16 cellular contexts compared by ENCODE assay signal in the genomic region with DNA sequence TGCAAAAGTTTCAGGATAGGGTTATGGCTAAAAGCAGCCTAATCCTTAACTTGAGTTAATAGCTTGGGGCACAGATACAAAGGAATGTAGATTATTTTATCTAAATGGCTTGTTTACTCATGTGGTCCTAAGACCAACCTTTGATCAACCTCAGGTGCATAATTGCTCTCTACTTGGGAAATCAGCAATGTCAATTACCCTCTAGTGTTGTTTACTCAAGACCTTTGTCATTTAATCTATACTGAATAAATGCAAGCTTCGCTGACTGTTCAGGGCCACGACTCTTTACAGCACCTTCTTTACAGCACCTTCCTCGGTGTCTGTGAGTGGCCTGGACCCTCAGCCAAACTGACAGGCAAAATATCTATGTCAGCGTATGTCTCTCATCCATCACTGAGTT.
A peak's percentile ranks its signal among the peaks of the same experiment; 100 is the strongest.
DNase-seq lines count a peak whose midpoint lies in the region; ATAC-seq and TF ChIP-seq lines count a peak whose summit lies in the region.
"Had no signal": no experiment of that assay in that cellular context is flagged by ENCODE, and none has a peak within 500 bp of the region (broad histone marks: within the 10 kb centered on the region; RNA-seq: fewer than 3 reads in every experiment).

No MANE protein-coding gene starts in this region.

- no peak overlapping the region for H3K9ac ChIP-seq in NT2/D1 (ENCODE audit: insufficient read length, low read depth)
- H3K9ac ChIP-seq: BLaER1 treated with 17β-estradiol and CSF1 and Interleukin-3, amounts not matched to agents 10 nM and 100 nM had no signal

- H3K36me3 Mint-ChIP-seq in GM23338 (ENCODE audit: low read depth), result peaks cover 44% of the 10 kb centered on the region
- H3K36me3 Mint-ChIP-seq in WTC11, result peaks cover 55% of the 10 kb centered on the region
- H3K36me3 Mint-ChIP-seq: CD8-positive, alpha-beta T cell had no signal

- H3K27me3 Mint-ChIP-seq in GM23338 (ENCODE audit: insufficient read depth, low read depth, poor library complexity) (peaks cover 7% of the 10 kb centered on the region), WTC11 (ENCODE audit: low read depth) (peaks cover 64% of the 10 kb centered on the region)
- H3K27me3 Mint-ChIP-seq: CD4-positive, alpha-beta T cell had no signal

- peaks cover 6% of the 10 kb centered on the region; the same call in 1 of the 2 replicates for H3F3A ChIP-seq in GM23338 (replicated peaks; ENCODE audit: low read depth)

- ATAC-seq in GM23338, result no peak
- no peak for ATAC-seq in WTC11
- ATAC-seq: CD8-positive, alpha-beta T cell had no signal

- H2AFZ ChIP-seq in GM23338, result no peak overlapping the region

- H3K4me2 ChIP-seq in GM23338, result no peak overlapping the region
- H3K4me2 ChIP-seq: BLaER1 treated with 17β-estradiol and CSF1 and Interleukin-3, amounts not matched to agents 10 nM and 100 nM had no signal

- no peak overlapping the region for H3K27ac ChIP-seq in GM23338 (ENCODE audit: low read depth)
- H3K27ac ChIP-seq: BLaER1 treated with 17β-estradiol and CSF1 and Interleukin-3, amounts not matched to agents 10 nM and 100 nM; C4-2B had no signal

- DNase-seq in GM23338 (ENCODE audit: low spot score) (peak; percentile 46), NT2/D1 (ENCODE audit: low read depth, low spot score) (peak; percentile 46), SW480 (ENCODE audit: low spot score) (no peak), WTC11 (ENCODE audit: low spot score) (no peak), cerebellar nuclear complex (lab: John Stamatoyannopoulos, UW) (no peak)
- DNase-seq: 8988T; AML-193; Caco-2; Calu3; CD4-positive, alpha-beta T cell; CD8-positive, alpha-beta T cell; DMS79 treated with DMSO at 0.1 percent for 48 hours; GF-D8 had no signal

- H3K36me3 ChIP-seq in GM23338 (ENCODE audit: insufficient read depth), result peaks cover 12% of the 10 kb centered on the region; the same call in 1 of the 2 replicates
- H3K36me3 ChIP-seq in NT2/D1 (ENCODE audit: insufficient read depth, insufficient read length, low read length), result no peaks in the 10 kb centered on the region
- H3K36me3 ChIP-seq: BLaER1 treated with 17β-estradiol and CSF1 and Interleukin-3, amounts not matched to agents 10 nM and 100 nM had no signal

- peaks cover 39% of the 10 kb centered on the region for H3K4me1 ChIP-seq in GM23338 (ENCODE audit: insufficient read depth)
- no peaks in the 10 kb centered on the region for H3K4me1 ChIP-seq in NT2/D1 (ENCODE audit: insufficient read depth, insufficient read length)
- H3K4me1 ChIP-seq: BLaER1 treated with 17β-estradiol and CSF1 and Interleukin-3, amounts not matched to agents 10 nM and 100 nM had no signal

- POLR2A ChIA-PET in WTC11 (lab: Charles Lee), result interaction anchor here (0.8 kb wide), 1 partner anchor 196 kb away, joined by 4 read pairs; no protein-coding TSS in a partner anchor

- H3K27ac Mint-ChIP-seq in GM23338 (no peak overlapping the region), WTC11 (no peak overlapping the region)
- H3K27ac Mint-ChIP-seq: B cell; CD4-positive, alpha-beta T cell; CD8-positive, alpha-beta T cell had no signal

- no peaks in the 10 kb centered on the region for H3K79me2 ChIP-seq in GM23338 (replicated peaks; ENCODE audit: insufficient read depth)

- H3K4me3 ChIP-seq in GM23338, result no peak overlapping the region
- no peak overlapping the region for H3K4me3 ChIP-seq in NT2/D1 (ENCODE audit: insufficient read length, low read depth)
- H3K4me3 ChIP-seq: BLaER1 treated with 17β-estradiol and CSF1 and Interleukin-3, amounts not matched to agents 10 nM and 100 nM had no signal

- CTCF ChIA-PET in WTC11 (lab: Charles Lee), result no interaction called here

- H3K9me3 ChIP-seq in NT2/D1 (ENCODE audit: insufficient read depth, low read length), result peaks cover 26% of the 10 kb centered on the region

- H3K9me2 ChIP-seq in GM23338 (ENCODE audit: insufficient read depth), result no peaks in the 10 kb centered on the region

- H4K20me1 ChIP-seq in GM23338 (replicated peaks; ENCODE audit: insufficient read depth), result no peaks in the 10 kb centered on the region
- H4K20me1 ChIP-seq: BLaER1 treated with 17β-estradiol and CSF1 and Interleukin-3, amounts not matched to agents 10 nM and 100 nM had no signal

- no peak overlapping the region for H3K4me3 Mint-ChIP-seq in GM23338
- H3K4me3 Mint-ChIP-seq in WTC11, result no peak overlapping the region
- H3K4me3 Mint-ChIP-seq: B cell; CD4-positive, alpha-beta T cell; CD8-positive, alpha-beta T cell had no signal

- TF ChIP-seq CTCF in GM23338 (conservative IDR thresholded peaks at IDR 0.05; ENCODE audit: low read depth in 2 of 2) (no peak), WTC11 (IDR thresholded peaks at IDR 0.05) (no peak)

- H3K4me1 Mint-ChIP-seq in GM23338, result peaks cover 42% of the 10 kb centered on the region
- H3K4me1 Mint-ChIP-seq in WTC11, result peaks cover 43% of the 10 kb centered on the region
- H3K4me1 Mint-ChIP-seq: B cell had no signal

- H3K9me3 Mint-ChIP-seq in GM23338, result peaks cover 40% of the 10 kb centered on the region
- H3K9me3 Mint-ChIP-seq in WTC11, result peaks cover 39% of the 10 kb centered on the region

- H3K27me3 ChIP-seq in GM23338 (ENCODE audit: insufficient read depth), result peaks cover 8% of the 10 kb centered on the region; the same call in 1 of the 2 replicates
- no peaks in the 10 kb centered on the region for H3K27me3 ChIP-seq in NT2/D1 (ENCODE audit: insufficient read depth, insufficient read length)
- H3K27me3 ChIP-seq: BLaER1 treated with 17β-estradiol and CSF1 and Interleukin-3, amounts not matched to agents 10 nM and 100 nM had no signal

TF ChIP-seq in GM23338, 12 proteins besides CTCF, POLR2A, EP300 and RAD21:
- TF ChIP-seq JUNB (IDR thresholded peaks at IDR 0.05; ENCODE audit: unreplicated experiment) (no peak), NANOG (IDR thresholded peaks at IDR 0.05; ENCODE audit: borderline replicate concordance) (peak; percentile 82)

TF ChIP-seq in WTC11, 78 proteins besides CTCF, POLR2A, EP300 and RAD21:
- no peak for TF ChIP-seq NR1H2 (CRISPR knock-in tag; IDR thresholded peaks at IDR 0.05)
- no peak for TF ChIP-seq NFE2L1 (CRISPR knock-in tag; IDR thresholded peaks at IDR 0.05)
- no peak for TF ChIP-seq ATF1 (CRISPR knock-in tag; IDR thresholded peaks at IDR 0.05)
- no peak for TF ChIP-seq CREM (CRISPR knock-in tag; IDR thresholded peaks at IDR 0.05)
- TF ChIP-seq ZNF219 (CRISPR knock-in tag; IDR thresholded peaks at IDR 0.05; ENCODE audit: borderline replicate concordance), result no peak
- no peak for TF ChIP-seq RORB (CRISPR knock-in tag; IDR thresholded peaks at IDR 0.05)
- TF ChIP-seq, protein P1, sequence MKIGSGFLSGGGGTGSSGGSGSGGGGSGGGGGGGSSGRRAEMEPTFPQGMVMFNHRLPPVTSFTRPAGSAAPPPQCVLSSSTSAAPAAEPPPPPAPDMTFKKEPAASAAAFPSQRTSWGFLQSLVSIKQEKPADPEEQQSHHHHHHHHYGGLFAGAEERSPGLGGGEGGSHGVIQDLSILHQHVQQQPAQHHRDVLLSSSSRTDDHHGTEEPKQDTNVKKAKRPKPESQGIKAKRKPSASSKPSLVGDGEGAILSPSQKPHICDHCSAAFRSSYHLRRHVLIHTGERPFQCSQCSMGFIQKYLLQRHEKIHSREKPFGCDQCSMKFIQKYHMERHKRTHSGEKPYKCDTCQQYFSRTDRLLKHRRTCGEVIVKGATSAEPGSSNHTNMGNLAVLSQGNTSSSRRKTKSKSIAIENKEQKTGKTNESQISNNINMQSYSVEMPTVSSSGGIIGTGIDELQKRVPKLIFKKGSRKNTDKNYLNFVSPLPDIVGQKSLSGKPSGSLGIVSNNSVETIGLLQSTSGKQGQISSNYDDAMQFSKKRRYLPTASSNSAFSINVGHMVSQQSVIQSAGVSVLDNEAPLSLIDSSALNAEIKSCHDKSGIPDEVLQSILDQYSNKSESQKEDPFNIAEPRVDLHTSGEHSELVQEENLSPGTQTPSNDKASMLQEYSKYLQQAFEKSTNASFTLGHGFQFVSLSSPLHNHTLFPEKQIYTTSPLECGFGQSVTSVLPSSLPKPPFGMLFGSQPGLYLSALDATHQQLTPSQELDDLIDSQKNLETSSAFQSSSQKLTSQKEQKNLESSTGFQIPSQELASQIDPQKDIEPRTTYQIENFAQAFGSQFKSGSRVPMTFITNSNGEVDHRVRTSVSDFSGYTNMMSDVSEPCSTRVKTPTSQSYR (CRISPR knock-in tag; IDR thresholded peaks at IDR 0.05), result no peak
- TF ChIP-seq, protein P2, sequence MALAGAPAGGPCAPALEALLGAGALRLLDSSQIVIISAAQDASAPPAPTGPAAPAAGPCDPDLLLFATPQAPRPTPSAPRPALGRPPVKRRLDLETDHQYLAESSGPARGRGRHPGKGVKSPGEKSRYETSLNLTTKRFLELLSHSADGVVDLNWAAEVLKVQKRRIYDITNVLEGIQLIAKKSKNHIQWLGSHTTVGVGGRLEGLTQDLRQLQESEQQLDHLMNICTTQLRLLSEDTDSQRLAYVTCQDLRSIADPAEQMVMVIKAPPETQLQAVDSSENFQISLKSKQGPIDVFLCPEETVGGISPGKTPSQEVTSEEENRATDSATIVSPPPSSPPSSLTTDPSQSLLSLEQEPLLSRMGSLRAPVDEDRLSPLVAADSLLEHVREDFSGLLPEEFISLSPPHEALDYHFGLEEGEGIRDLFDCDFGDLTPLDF (CRISPR knock-in tag; IDR thresholded peaks at IDR 0.05), result no peak
- no peak for TF ChIP-seq ZNF263 (CRISPR knock-in tag; IDR thresholded peaks at IDR 0.05; ENCODE audit: low read depth)
- no peak for TF ChIP-seq FOXJ3 (CRISPR knock-in tag; IDR thresholded peaks at IDR 0.05; ENCODE audit: borderline replicate concordance)
- no peak for TF ChIP-seq FOXP1 (CRISPR knock-in tag; IDR thresholded peaks at IDR 0.05; ENCODE audit: borderline replicate concordance)
- no peak for TF ChIP-seq NR2C2 (CRISPR knock-in tag; IDR thresholded peaks at IDR 0.05)

Comparison
In these comparisons a context has a peak if more than half of its experiments do, and no peak if none do; other contexts are left out.
1. DNase-seq: peak in GM23338 (single experiment) and NT2/D1 (single experiment); none in SW480 (single experiment), WTC11 (single experiment) and cerebellar nuclear complex (0 of 2).